25 cellular contexts compared by ENCODE assay signal in genomic region chr1:25985171-25985570, GRCh38. TPM values are rescaled to one million over a fixed set of nuclear protein-coding genes. Genes with fewer than 3 reads are reported as not detected.
"Had no signal": no experiment of that assay in that cellular context is flagged by ENCODE, and none has a peak within 500 bp of the region (broad histone marks: within the 10 kb centered on the region; RNA-seq: fewer than 3 reads in every experiment).

No MANE protein-coding gene starts in this region.

- H3K9ac ChIP-seq: neural progenitor cell, parathyroid adenoma had no signal

- ATAC-seq: activated CD8-positive, alpha-beta memory T cell treated with anti-CD3 and anti-CD28 coated beads, Interleukin-2, amount 10 ng/mL, durations not matched to agents 7 days and 5 days; activated CD8-positive, alpha-beta T cell treated with anti-CD3 and anti-CD28 coated beads, Interleukin-2, amount 10 ng/mL, durations not matched to agents 7 days and 5 days; activated T-cell treated with anti-CD3 and anti-CD28 coated beads, Interleukin-2, amount 50 U/mL, for 72 hours; gastrocnemius medialis; left colon; psoas muscle had no signal

- H3K27ac ChIP-seq: brain microvascular endothelial cell, gastrocnemius medialis, neural progenitor cell, parathyroid adenoma, psoas muscle, right atrium auricular region had no signal

- H3K79me2 ChIP-seq: parathyroid adenoma had no signal

- H3K4me2 ChIP-seq: neural progenitor cell had no signal

- H3K36me3 ChIP-seq: neural progenitor cell had no signal

- H3K27me3 ChIP-seq: brain microvascular endothelial cell, gastrocnemius medialis, neural progenitor cell, right atrium auricular region had no signal

- H3K4me3 ChIP-seq: gastrocnemius medialis, neural progenitor cell, psoas muscle, right atrium auricular region had no signal

- H2AFZ ChIP-seq: neural progenitor cell, parathyroid adenoma had no signal

- H3K4me1 ChIP-seq: neural progenitor cell had no signal

- DNase-seq: activated B cell treated with CpG ODN at 0.5 μM for 24 hours; activated CD8-positive, alpha-beta memory T cell treated with anti-CD3 and anti-CD28 coated beads, Interleukin-2, amount 10 ng/mL, durations not matched to agents 7 days and 5 days; activated CD8-positive, alpha-beta T cell treated with anti-CD3 and anti-CD28 coated beads, Interleukin-2, amount 10 ng/mL, durations not matched to agents 7 days and 5 days; activated naive CD4-positive, alpha-beta T cell; activated naive CD8-positive, alpha-beta T cell treated with anti-CD3 and anti-CD28 coated beads, Interleukin-2, amount 10 ng/mL, durations not matched to agents 7 days and 5 days; activated T-cell treated with anti-CD3 and anti-CD28 coated beads, Interleukin-2, amount 50 U/mL, for 72 hours; amniotic stem cell; brain microvascular endothelial cell; erythroblast; gastrocnemius medialis; glutamatergic neuron; islet precursor cell; left colon; naive B cell; occipital lobe; psoas muscle; stimulated activated CD4-positive, alpha-beta T cell treated with anti-CD3 and anti-CD28 coated beads, Interleukin-15, amount 100 ng/mL, for 24 hours; stimulated activated CD4-positive, alpha-beta T cell treated with anti-CD3 and anti-CD28 coated beads, Interleukin-2, amount 100 ng/mL, for 24 hours; stimulated activated naive CD4-positive, alpha-beta T cell treated with Interleukin-2 at 50 U/mL for 16 hours; T-helper 1 cell; trophoblast cell had no signal

- H3K9me3 ChIP-seq: gastrocnemius medialis, psoas muscle, right atrium auricular region had no signal

RNA-seq across cellular contexts. Expression of gene EXTL1, which starts 36.4 kb away (rescaled TPM):
- total RNA-seq: activated B cell treated with CpG ODN at 0.5 μM for 24 hours; activated CD8-positive, alpha-beta memory T cell treated with anti-CD3 and anti-CD28 coated beads, Interleukin-2, amount 10 ng/mL, durations not matched to agents 7 days and 5 days; activated CD8-positive, alpha-beta T cell treated with anti-CD3 and anti-CD28 coated beads, Interleukin-2, amount 10 ng/mL, durations not matched to agents 7 days and 5 days; activated naive CD8-positive, alpha-beta T cell treated with anti-CD3 and anti-CD28 coated beads, Interleukin-2, amount 10 ng/mL, durations not matched to agents 7 days and 5 days; activated T-cell treated with anti-CD3 and anti-CD28 coated beads, Interleukin-2, amount 50 U/mL, for 72 hours had no signal
- polyA plus RNA-seq: liver had no signal
